ENCODE assay signal across 8 cellular contexts in genomic region chr13:24161010-24161775, GRCh38. TPM values are rescaled to one million over a fixed set of nuclear protein-coding genes. Genes with fewer than 3 reads are reported as not detected.
A peak's percentile ranks its signal among the peaks of the same experiment; 100 is the strongest.
DNase-seq lines count a peak whose midpoint lies in the region; ATAC-seq and TF ChIP-seq lines count a peak whose summit lies in the region.

No MANE protein-coding gene starts in this region.

- peaks cover 15% of the 10 kb centered on the region; the same call in 1 of the 2 replicates for H3F3A ChIP-seq in PC-9 (ENCODE audit: insufficient read depth, low read depth)

- H3K36me3 ChIP-seq in PC-9 (ENCODE audit: low read depth) = 0 out of 2 replicates have a peak, but pooled peaks cover 4% of the 10 kb centered on the region

- no peaks in the 10 kb centered on the region for H3K27me3 ChIP-seq in PC-9 (ENCODE audit: insufficient read depth, low read depth)

- peaks cover 54% of the 10 kb centered on the region for H3K79me2 ChIP-seq in PC-9 (ENCODE audit: low read depth)

- H3K27ac ChIP-seq in PC-9 = peak overlapping the region; percentile 41

- BruUV-seq in PC-9 (replicated peaks; lab: Mats Ljungman, UMichigan) = no TSS peak

- intact Hi-C loops in PC-9 (cut with micrococcal nuclease; ENCODE audit: unreplicated experiment) (loop anchor here (1.0 to 5.0 kb wide), 3 partner anchors 34 to 124 kb away; no protein-coding TSS in a partner anchor), left ventricle myocardium superior (cut with micrococcal nuclease) (no loop called here)

- peak; percentile 17 to 31 for DNase-seq in NOMO-1 (lab: John Stamatoyannopoulos, UW; ENCODE audit: unreplicated experiment in 2 of 2)
- DNase-seq in NOMO-1 treated with DMSO at 0.1 percent for 48 hours (lab: John Stamatoyannopoulos, UW; ENCODE audit: unreplicated experiment) = no peak
- peak; percentile 40 to 45 for DNase-seq in PC-9
- peak; percentile 66 for DNase-seq in activated naive CD4-positive, alpha-beta T cell treated with anti-CD3 and anti-CD28 coated beads, Interleukin-2, amount 10 ng/mL, durations not matched to agents 7 days and 5 days
- DNase-seq in left ventricle myocardium superior = no peak
- DNase-seq in retinal pigment epithelial cell (ENCODE audit: low read depth) = no peak
- DNase-seq in central memory CD4-positive, alpha-beta T cell = no peak

- peak; percentile 32 for ATAC-seq in HG03066 (IDR thresholded peaks at IDR 0.05; ENCODE audit: low read depth, unreplicated experiment)
- ATAC-seq in left ventricle myocardium superior = peak; percentile 53

- H3K4me1 ChIP-seq in PC-9 (replicated peaks; ENCODE audit: insufficient read depth) = peaks cover 26% of the 10 kb centered on the region

- peaks cover 25% of the 10 kb centered on the region for H3K4me1 Mint-ChIP-seq in activated naive CD4-positive, alpha-beta T cell treated with anti-CD3 and anti-CD28 coated beads, Interleukin-2, amount 10 ng/mL, durations not matched to agents 7 days and 5 days

- no peak for TF ChIP-seq CTCF in PC-9 (conservative IDR thresholded peaks at IDR 0.05)
- no peak for TF ChIP-seq CTCF in retinal pigment epithelial cell (conservative IDR thresholded peaks at IDR 0.05; ENCODE audit: low read depth, low read length)

- peaks cover 35% of the 10 kb centered on the region for H3K27me3 Mint-ChIP-seq in activated naive CD4-positive, alpha-beta T cell treated with anti-CD3 and anti-CD28 coated beads, Interleukin-2, amount 10 ng/mL, durations not matched to agents 7 days and 5 days

- H3K27ac Mint-ChIP-seq in activated naive CD4-positive, alpha-beta T cell treated with anti-CD3 and anti-CD28 coated beads, Interleukin-2, amount 10 ng/mL, durations not matched to agents 7 days and 5 days = peak overlapping the region; percentile 69

- peak overlapping the region; percentile 88 for H3K4me2 ChIP-seq in PC-9

- H3K4me3 Mint-ChIP-seq in activated naive CD4-positive, alpha-beta T cell treated with anti-CD3 and anti-CD28 coated beads, Interleukin-2, amount 10 ng/mL, durations not matched to agents 7 days and 5 days = peak overlapping the region; percentile 81

- CTCF ChIA-PET in PC-9 (lab: Charles Lee) = interaction anchor here (0.8 kb wide), 1 partner anchor 34 kb away, joined by 3 read pairs; no protein-coding TSS in a partner anchor
- CTCF ChIA-PET in activated naive CD4-positive, alpha-beta T cell treated with anti-CD3 and anti-CD28 coated beads, Interleukin-2, amount 10 ng/mL, durations not matched to agents 7 days and 5 days (lab: Charles Lee) = interaction anchor here (0.7 to 2.2 kb wide), 11 partner anchors 12 to 141 kb away, joined by 3 to 8 read pairs (median 4); no protein-coding TSS in a partner anchor

- POLR2A ChIA-PET in PC-9 (lab: Charles Lee; ENCODE audit: unreplicated experiment) = interaction anchor here (0.6 to 1.4 kb wide), 5 partner anchors 11 to 629 kb away, joined by 3 to 31 read pairs (median 8); no protein-coding TSS in a partner anchor

- H2AFZ ChIP-seq in PC-9 = peak overlapping the region; percentile 88

- H3K36me3 Mint-ChIP-seq in activated naive CD4-positive, alpha-beta T cell treated with anti-CD3 and anti-CD28 coated beads, Interleukin-2, amount 10 ng/mL, durations not matched to agents 7 days and 5 days = peaks cover 2% of the 10 kb centered on the region

- peak overlapping the region; percentile 75 for H3K4me3 ChIP-seq in PC-9
- peak overlapping the region; percentile 77 for H3K4me3 ChIP-seq in retinal pigment epithelial cell (ENCODE audit: low read length)

- no peaks in the 10 kb centered on the region for H3K9me2 ChIP-seq in PC-9 (ENCODE audit: insufficient read depth)

- H3K9me3 ChIP-seq in PC-9 (ENCODE audit: insufficient read depth, low read depth) = no peaks in the 10 kb centered on the region

- no peaks in the 10 kb centered on the region for H3K9me3 Mint-ChIP-seq in activated naive CD4-positive, alpha-beta T cell treated with anti-CD3 and anti-CD28 coated beads, Interleukin-2, amount 10 ng/mL, durations not matched to agents 7 days and 5 days

- peaks cover 18% of the 10 kb centered on the region for H4K20me1 ChIP-seq in PC-9 (ENCODE audit: insufficient read depth)

RNA-seq across cellular contexts. Expression of gene SPATA13, which starts 0.7 kb away (rescaled TPM):
- total RNA-seq in PC-9 (2021) = 28.7 and 33.0 TPM in 2 replicates
- total RNA-seq in left ventricle myocardium superior = 7.6 TPM

Comparison
In these comparisons a context has a peak if more than half of its experiments do, and no peak if none do; other contexts are left out.
1. DNase-seq: peak in NOMO-1 (2 of 2), PC-9 (2 of 2) and activated naive CD4-positive, alpha-beta T cell treated with anti-CD3 and anti-CD28 coated beads, Interleukin-2, amount 10 ng/mL, durations not matched to agents 7 days and 5 days (single experiment); none in NOMO-1 treated with DMSO at 0.1 percent for 48 hours (single experiment), left ventricle myocardium superior (single experiment), retinal pigment epithelial cell (single experiment) and central memory CD4-positive, alpha-beta T cell (single experiment).